22 cellular contexts compared by ENCODE assay signal in genomic region chr10:22699976-22700375, GRCh38. TPM values are rescaled to one million over a fixed set of nuclear protein-coding genes. Genes with fewer than 3 reads are reported as not detected.
DNase-seq lines count a peak whose midpoint lies in the region; ATAC-seq, FAIRE-seq and TF ChIP-seq lines count a peak whose summit lies in the region.
"Had no signal": no experiment of that assay in that cellular context is flagged by ENCODE, and none has a peak within 500 bp of the region (broad histone marks: within the 10 kb centered on the region; RNA-seq: fewer than 3 reads in every experiment).

No MANE protein-coding gene starts in this region.

- no peak for TF ChIP-seq RAD21 in K562 (CRISPR knock-in tag; conservative IDR thresholded peaks at IDR 0.05 in 1 of 2, IDR thresholded peaks at IDR 0.05 in 1 of 2)

- H3K27me3 Mint-ChIP-seq in CD4-positive, alpha-beta memory T cell, result no peaks in the 10 kb centered on the region
- H3K27me3 Mint-ChIP-seq: activated CD4-positive, alpha-beta T cell treated with anti-CD3 and anti-CD28 coated beads, Interleukin-2, amount 10 ng/mL, durations not matched to agents 7 days and 5 days had no signal

- intact Hi-C loops in CD4-positive, alpha-beta memory T cell (cut with micrococcal nuclease), result no loop called here
- intact Hi-C loops in K562 (cut with micrococcal nuclease), result no loop called here
- intact Hi-C loops in mucosa of descending colon (cut with DNase I, micrococcal nuclease), result no loop called here

- H3K4me3 ChIP-seq in CD4-positive, alpha-beta memory T cell (ENCODE audit: low read length in 2 of 2), result no peak overlapping the region
- H3K4me3 ChIP-seq in K562, result no peak overlapping the region
- H3K4me3 ChIP-seq in mucosa of descending colon, result no peak overlapping the region
- H3K4me3 ChIP-seq: adrenal gland, testis had no signal

- H4K20me1 ChIP-seq in K562 (replicated peaks; ENCODE audit: control insufficient read depth, insufficient read depth, low read length), result no peaks in the 10 kb centered on the region; the same call in 1 of the 2 replicates

- DNase-seq in CD4-positive, alpha-beta memory T cell, result no peak
- DNase-seq in GM19239 (ENCODE audit: insufficient read length, low spot score), result no peak
- no peak for DNase-seq in K562 (ENCODE audit: extremely low read depth in 1 of 4, low spot score in 3 of 4)
- peak in 1 of 3 donors; percentile 39 for DNase-seq in mucosa of descending colon
- no peak for DNase-seq in NCI-H1092 treated with DMSO at 0.1 percent for 48 hours (lab: John Stamatoyannopoulos, UW)
- no peak for DNase-seq in OCI-M2 (lab: John Stamatoyannopoulos, UW; ENCODE audit: unreplicated experiment)
- no peak for DNase-seq in DMS 273 treated with DMSO at 0.1 percent for 48 hours (lab: John Stamatoyannopoulos, UW)
- DNase-seq in NK-92 (lab: John Stamatoyannopoulos, UW; ENCODE audit: unreplicated experiment), result no peak
- DNase-seq: activated CD4-positive, alpha-beta T cell treated with anti-CD3 and anti-CD28 coated beads, Interleukin-2, amount 10 ng/mL, durations not matched to agents 7 days and 5 days; activated T-cell treated with anti-CD3 and anti-CD28 coated beads, Interleukin-2, amount 50 U/mL, for 72 hours; adrenal gland; central memory CD4-positive, alpha-beta T cell; GDM1; H9; hippocampal formation; kidney glomerular epithelial cell; NCI-H2171; NCI-H82; stimulated activated CD4-positive, alpha-beta T cell treated with anti-CD3 and anti-CD28 coated beads, Interleukin-2, amount 100 ng/mL, for 48 hours; testis had no signal

- H3K27ac ChIP-seq in CD4-positive, alpha-beta memory T cell (ENCODE audit: low read depth, low read length), result no peak overlapping the region
- H3K27ac ChIP-seq in K562 (ENCODE audit: extremely low read depth, low read depth, low read length), result no peak overlapping the region
- H3K27ac ChIP-seq: adrenal gland, testis had no signal

- POLR2A ChIA-PET in CD4-positive, alpha-beta memory T cell (lab: Charles Lee; ENCODE audit: partially characterized antibody), result interaction anchor here (0.8 to 3.7 kb wide), 6 partner anchors 8 to 69 kb away, joined by 3 to 28 read pairs (median 10); partner anchors contain the start of gene PIP4K2A
- POLR2A ChIA-PET in K562 (lab: Yijun Ruan, JAX), result interaction anchor here (0.8 to 3.8 kb wide), 7 partner anchors 9 to 31 kb away, joined by 3 to 17 read pairs (median 4); no protein-coding TSS in a partner anchor

- H3K27ac Mint-ChIP-seq in CD4-positive, alpha-beta memory T cell, result peak overlapping the region in 5 of 7 donors; percentile 11 to 81 (median 57)
- H3K27ac Mint-ChIP-seq: activated CD4-positive, alpha-beta T cell treated with anti-CD3 and anti-CD28 coated beads, Interleukin-2, amount 10 ng/mL, durations not matched to agents 7 days and 5 days had no signal

- no peak for TF ChIP-seq POLR2A in K562 (conservative IDR thresholded peaks at IDR 0.05)

- H3K4me3 Mint-ChIP-seq in CD4-positive, alpha-beta memory T cell, result peak overlapping the region in 2 of 8 donors; percentile 21 to 35
- H3K4me3 Mint-ChIP-seq: activated CD4-positive, alpha-beta T cell treated with anti-CD3 and anti-CD28 coated beads, Interleukin-2, amount 10 ng/mL, durations not matched to agents 7 days and 5 days; H9 had no signal

- ATAC-seq in K562 (peak; percentile 9), mucosa of descending colon (peak; percentile 65)
- ATAC-seq: SK-N-SH treated with all-trans-retinoic acid at 6 μM for 48 hours had no signal

- in situ Hi-C loops in K562 (cut with MboI), result no loop called here

- H3K36me3 Mint-ChIP-seq in CD4-positive, alpha-beta memory T cell, result peaks cover 16 to 20% of the 10 kb centered on the region in 2 donors

- peak; percentile 84 for FAIRE-seq in GM19239 (lab: Jason Lieb, UNC)
- FAIRE-seq in K562 (lab: Jason Lieb, UNC), result no peak
- FAIRE-seq: endometrium had no signal

- peak overlapping the region; percentile 43; the same call in 1 of the 2 replicates for H3K4me2 ChIP-seq in K562 (ENCODE audit: insufficient read depth, low read length)

- H3K79me2 ChIP-seq in K562 (ENCODE audit: control insufficient read depth, insufficient read depth, low read length), result peaks cover 100% of the 10 kb centered on the region

- no peaks in the 10 kb centered on the region for H3K9me3 ChIP-seq in CD4-positive, alpha-beta memory T cell (ENCODE audit: control insufficient read depth in 1 of 2, low read length in 2 of 2)
- no peaks in the 10 kb centered on the region for H3K9me3 ChIP-seq in K562 (replicated peaks; ENCODE audit: control insufficient read depth, insufficient read depth, low read depth, low read length)
- no peaks in the 10 kb centered on the region for H3K9me3 ChIP-seq in mucosa of descending colon
- H3K9me3 ChIP-seq: adrenal gland, testis had no signal

- 0 out of 4 replicates have a peak overlapping the region, but pooled peaks of 1 of the 2 experiments have one; percentile 4 for H3K9ac ChIP-seq in K562 (ENCODE audit: insufficient read depth in 1 of 2, low read depth in 2 of 2, low read length in 2 of 2)

- H3K4me1 ChIP-seq in CD4-positive, alpha-beta memory T cell (ENCODE audit: insufficient read depth, low read length), result peaks cover 99% of the 10 kb centered on the region
- H3K4me1 ChIP-seq in K562 (replicated peaks in 1 of 2; ENCODE audit: control insufficient read depth in 2 of 2, insufficient read depth in 2 of 2, low read length in 2 of 2), result peaks cover 13 to 88% of the 10 kb centered on the region in 2 experiments
- H3K4me1 ChIP-seq in mucosa of descending colon (ENCODE audit: low read depth), result peaks cover 6% of the 10 kb centered on the region

- H3K9me3 Mint-ChIP-seq in CD4-positive, alpha-beta memory T cell, result no peaks in the 10 kb centered on the region
- H3K9me3 Mint-ChIP-seq: activated CD4-positive, alpha-beta T cell treated with anti-CD3 and anti-CD28 coated beads, Interleukin-2, amount 10 ng/mL, durations not matched to agents 7 days and 5 days; activated T-cell treated with anti-CD3 and anti-CD28 coated beads, Interleukin-2, amount 50 U/mL, for 72 hours had no signal

- H3K36me3 ChIP-seq in CD4-positive, alpha-beta memory T cell (ENCODE audit: insufficient read depth, low read length), result no peaks in the 10 kb centered on the region
- H3K36me3 ChIP-seq in K562 (ENCODE audit: control insufficient read depth, insufficient read depth, low read length) (peaks cover 21% of the 10 kb centered on the region), mucosa of descending colon (ENCODE audit: low read depth) (no peaks in the 10 kb centered on the region)
- H3K36me3 ChIP-seq: adrenal gland had no signal

- 57% methylated on average over 5 of the region's 5 CpGs for WGBS in K562 (ENCODE audit: insufficient coverage, low coverage, missing lambda C conversion rate)

- peaks cover 77 to 92% (median 87%) of the 10 kb centered on the region in 4 donors for H3K4me1 Mint-ChIP-seq in CD4-positive, alpha-beta memory T cell

- H3K27me3 ChIP-seq in CD4-positive, alpha-beta memory T cell (ENCODE audit: insufficient read depth, low read length), result no peaks in the 10 kb centered on the region
- no peaks in the 10 kb centered on the region for H3K27me3 ChIP-seq in K562 (ENCODE audit: control insufficient read depth in 2 of 2, insufficient read depth in 2 of 2, low read length in 2 of 2)
- H3K27me3 ChIP-seq: adrenal gland, testis had no signal

- TF ChIP-seq CTCF in K562 (IDR thresholded peaks at IDR 0.05 in 2 of 3, conservative IDR thresholded peaks at IDR 0.05 in 1 of 3; ENCODE audit: insufficient read depth in 2 of 3, low read depth in 1 of 3, low read length in 3 of 3) (no peak), mucosa of descending colon (IDR thresholded peaks at IDR 0.05) (no peak)

- CTCF ChIA-PET in CD4-positive, alpha-beta memory T cell (lab: Charles Lee; ENCODE audit: partially characterized antibody), result interaction anchor here (0.6 to 1.6 kb wide), 2 partner anchors 10 to 13 kb away, joined by 3 to 4 read pairs; no protein-coding TSS in a partner anchor
- CTCF ChIA-PET in K562 (lab: Yijun Ruan, JAX; ENCODE audit: low intra/inter-chr PET ratio), result no interaction called here

- no peaks in the 10 kb centered on the region for H3K9me1 ChIP-seq in K562 (ENCODE audit: control insufficient read depth, insufficient read depth, low read length)

- no peak for TF ChIP-seq EP300 in K562 (IDR thresholded peaks at IDR 0.05; ENCODE audit: low read length)

- BruUV-seq in K562 (replicated peaks; lab: Mats Ljungman, UMichigan), result no TSS peak

- no peak overlapping the region for H2AFZ ChIP-seq in K562 (ENCODE audit: low read depth, low read length)

TF ChIP-seq in K562, 482 proteins besides CTCF, POLR2A, EP300 and RAD21 (continues in another document):
- no peak for TF ChIP-seq ZNF766 (CRISPR knock-in tag; conservative IDR thresholded peaks at IDR 0.05)
- TF ChIP-seq ZNF583 (CRISPR knock-in tag; IDR thresholded peaks at IDR 0.05), result no peak
- no peak for TF ChIP-seq PTTG1 (tag; IDR thresholded peaks at IDR 0.05; ENCODE audit: low read depth)
- TF ChIP-seq XRCC4 (IDR thresholded peaks at IDR 0.05; ENCODE audit: extremely low read depth, insufficient read depth, insufficient read length), result no peak
- TF ChIP-seq MYC (IDR thresholded peaks at IDR 0.05; ENCODE audit: low read depth, low read length), result no peak
- no peak for TF ChIP-seq MYC (CRISPR knock-in tag; IDR thresholded peaks at IDR 0.05; ENCODE audit: borderline replicate concordance, low read depth)

RNA-seq across cellular contexts. Expression of gene PIP4K2A, which starts 14.4 kb away (rescaled TPM):
- 100 to 1,000 TPM; 171 to 179 TPM for total RNA-seq in CD4-positive, alpha-beta memory T cell
- polyA plus RNA-seq in CD4-positive, alpha-beta memory T cell, result 10 to 100 TPM; 33.4 to 87.0 TPM
- 31.6 and 61.2 TPM in 2 replicates for total RNA-seq in K562 (2011; cell fraction: chromatin; rRNA removed; ENCODE audit: low replicate concordance)
- 22.7 and 26.6 TPM in 2 replicates for total RNA-seq in K562 (2011; cell fraction: nucleolus; rRNA removed)
- 30.2 and 39.5 TPM in 2 replicates for total RNA-seq in K562 (2011; cell fraction: nucleoplasm; rRNA removed)
- total RNA-seq in K562 (2014; rRNA removed) (61.5 and 75.1 TPM in 2 replicates), K562 (2014; rRNA removed; fragmentation: Illumina TruSeq; extraction: Trizol) (73.5 and 95.8 TPM in 2 replicates), K562 (2015; rRNA removed; fragmentation: Illumina TruSeq; extraction: Trizol) (110 and 117 TPM in 2 replicates), K562 (2021) (56.4 and 71.9 TPM in 2 replicates), mucosa of descending colon (10 to 100 TPM; 17.2 to 29.4 (median 21.2) TPM)
- polyA plus RNA-seq in K562 (2011; rRNA removed) (29.8 and 35.6 TPM in 2 replicates), K562 (2014; fragmentation: Illumina TruSeq; extraction: Trizol) (65.2 and 69.1 TPM in 2 replicates), K562 (2014; fragmentation: Nextera tagmentation; extraction: Ambion mirVana) (10 to 100 TPM; 64.8 to 87.2 TPM), K562 (2014; rRNA removed) (47.1 and 49.5 TPM in 2 replicates)
- polyA plus RNA-seq in K562 (2011; cell fraction: cytosol; rRNA removed), result 14.8 and 25.0 TPM in 2 replicates
- 17.2 and 23.1 TPM in 2 replicates for polyA plus RNA-seq in K562 (2011; cell fraction: nucleus; rRNA removed)
- 39.4 and 42.5 TPM in 2 replicates for polyA plus RNA-seq in K562 (2012)
- polyA minus RNA-seq in K562 (2011; rRNA and poly(A)+ RNA removed), result 62.2 and 65.1 TPM in 2 replicates
- 37.1 and 39.1 TPM in 2 replicates for polyA minus RNA-seq in K562 (2011; cell fraction: cytosol; rRNA and poly(A)+ RNA removed)
- 21.7 and 45.1 TPM in 2 replicates for polyA minus RNA-seq in K562 (2011; cell fraction: nucleus; rRNA and poly(A)+ RNA removed)
